ENCODE assay signal across 28 cellular contexts in the genomic region with DNA sequence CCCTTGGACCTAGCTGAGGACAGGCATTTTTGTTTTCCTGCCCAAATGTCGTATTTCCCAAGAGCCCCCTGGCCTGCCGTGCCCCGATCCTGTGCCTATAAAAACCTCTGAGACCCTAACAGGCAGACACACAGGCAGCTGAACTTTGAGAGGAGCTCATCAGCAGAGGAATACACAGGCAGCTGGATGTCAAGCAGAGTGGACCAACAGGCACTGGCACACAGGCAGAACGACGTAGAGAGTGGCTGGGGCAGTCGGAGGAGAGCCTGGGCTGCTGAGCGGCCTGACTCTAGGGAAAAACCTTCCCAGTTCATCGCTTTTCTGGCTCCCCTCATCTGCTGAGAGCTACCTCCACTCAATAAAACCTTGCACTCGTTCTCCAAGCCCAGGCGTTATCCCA.
"Had no signal": no experiment of that assay in that cellular context is flagged by ENCODE, and none has a peak within 500 bp of the region (broad histone marks: within the 10 kb centered on the region; RNA-seq: fewer than 3 reads in every experiment).

No MANE protein-coding gene starts in this region.

- H3K79me2 ChIP-seq: parathyroid adenoma had no signal

- H3K36me3 ChIP-seq: gastrocnemius medialis, tibial artery had no signal

- H3K27ac ChIP-seq: dorsolateral prefrontal cortex, gastrocnemius medialis, parathyroid adenoma, testis, tibial artery had no signal

- FAIRE-seq: colon, keratinocyte had no signal

- H3K4me3 Mint-ChIP-seq: memory B cell; mesothelial cell of epicardium; naive B cell; natural killer cell treated with Interleukin-12 subunit alpha and Interleukin-12 subunit beta and Interleukin-15 and Interleukin-18, amount 100 ng/mL, for 72 hours; neural crest cell; type B pancreatic cell had no signal

- H3K27ac Mint-ChIP-seq: memory B cell; mesothelial cell of epicardium; naive B cell; natural killer cell treated with Interleukin-12 subunit alpha and Interleukin-12 subunit beta and Interleukin-15 and Interleukin-18, amount 100 ng/mL, for 72 hours; progenitor cell of endocrine pancreas; type B pancreatic cell had no signal

- H3K9me3 Mint-ChIP-seq: mesothelial cell of epicardium, neural crest cell, type B pancreatic cell had no signal

- H3K4me3 ChIP-seq: dorsolateral prefrontal cortex, gastrocnemius medialis, lung, mucosa of descending colon, smooth muscle cell, testis, tibial artery had no signal

- H3K4me2 ChIP-seq: smooth muscle cell had no signal

- ATAC-seq: gastrocnemius medialis; left lobe of liver; mucosa of descending colon; natural killer cell treated with Interleukin-12 subunit alpha and Interleukin-12 subunit beta and Interleukin-15 and Interleukin-18, amount 100 ng/mL, for 72 hours; sciatic nerve; stimulated activated naive CD8-positive, alpha-beta T cell treated with anti-CD3 and anti-CD28 coated beads, Interleukin-15, Interleukin-2, amounts not matched to agents 100 U/mL and 50 U/mL, for 24 hours had no signal

- H3K9me3 ChIP-seq: gastrocnemius medialis, mucosa of descending colon, testis, tibial artery had no signal

- H3K4me1 Mint-ChIP-seq: memory B cell, naive B cell, neural crest cell had no signal

- H3K9ac ChIP-seq: parathyroid adenoma had no signal

- DNase-seq: dorsolateral prefrontal cortex; effector CD4-positive, alpha-beta T cell; foreskin fibroblast; gastrocnemius medialis; head of caudate nucleus; mucosa of descending colon; naive B cell; stimulated activated CD4-positive, alpha-beta T cell treated with anti-CD3 and anti-CD28 coated beads, Interleukin-12 subunit alpha, Interleukin-12 subunit beta, amount 100 ng/mL, for 4 hours; stimulated activated CD4-positive, alpha-beta T cell treated with anti-CD3 and anti-CD28 coated beads, Interleukin-1b, Interleukin-23, amount 100 ng/mL, for 48 hours; stimulated activated CD4-positive, alpha-beta T cell treated with anti-CD3 and anti-CD28 coated beads, Interleukin-4, amount 100 ng/mL, for 1 hour; stimulated activated CD8-positive, alpha-beta memory T cell treated with anti-CD3 and anti-CD28 coated beads, Interleukin-4, amount 100 ng/mL, for 48 hours; stimulated activated naive CD8-positive, alpha-beta T cell treated with anti-CD3 and anti-CD28 coated beads, Interleukin-15, Interleukin-2, amounts not matched to agents 100 U/mL and 50 U/mL, for 24 hours; substantia nigra; testis; tibial artery had no signal

- H3K27me3 ChIP-seq: dorsolateral prefrontal cortex, gastrocnemius medialis, testis, tibial artery had no signal

- H3K4me1 ChIP-seq: gastrocnemius medialis, parathyroid adenoma, testis, tibial artery had no signal

- H3K27me3 Mint-ChIP-seq: memory B cell; naive B cell; natural killer cell treated with Interleukin-12 subunit alpha and Interleukin-12 subunit beta and Interleukin-15 and Interleukin-18, amount 100 ng/mL, for 72 hours had no signal

- H3K36me3 Mint-ChIP-seq: memory B cell; mesothelial cell of epicardium; naive B cell; natural killer cell treated with Interleukin-12 subunit alpha and Interleukin-12 subunit beta and Interleukin-15 and Interleukin-18, amount 100 ng/mL, for 72 hours; type B pancreatic cell had no signal

- H2AFZ ChIP-seq: parathyroid adenoma had no signal
